In genomic region chr5:81554647-81555046, GRCh38 we compare ENCODE assay signal across 14 cellular contexts.
DNase-seq lines count a peak whose midpoint lies in the region; TF ChIP-seq lines count a peak whose summit lies in the region.
"Had no signal": no experiment of that assay in that cellular context is flagged by ENCODE, and none has a peak within 500 bp of the region (broad histone marks: within the 10 kb centered on the region; RNA-seq: fewer than 3 reads in every experiment).

No MANE protein-coding gene starts in this region.

- TF ChIP-seq CTCF in Loucy (conservative IDR thresholded peaks at IDR 0.05; ENCODE audit: low read length) = no peak

- DNase-seq in NCI-H2029 (lab: John Stamatoyannopoulos, UW) (peak; percentile 4), NCI-H2029 treated with DMSO at 0.1 percent for 48 hours (lab: John Stamatoyannopoulos, UW) (no peak), NCI-H748 treated with DMSO at 0.1 percent for 48 hours (lab: John Stamatoyannopoulos, UW) (peak; percentile 73), T-helper 1 cell (no peak), NCI-H2107 treated with DMSO at 0.1 percent for 48 hours (lab: John Stamatoyannopoulos, UW; ENCODE audit: unreplicated experiment) (no peak)
- no peak for DNase-seq in activated CD4-positive, CD25-positive, alpha-beta regulatory T cell (lab: John Stamatoyannopoulos, UW)
- DNase-seq: ACHN; C1 segment of cervical spinal cord; CD8-positive, alpha-beta memory T cell; DMS79 treated with DMSO at 0.1 percent for 48 hours; KBM-7; T-cell; T1000 had no signal

- peak overlapping the region; percentile 90 for H3K4me2 ChIP-seq in Loucy (ENCODE audit: low read depth, low read length, poor library complexity, severe bottlenecking)

- no peak overlapping the region for H2AFZ ChIP-seq in Loucy (ENCODE audit: low read length)

- H4K20me1 ChIP-seq in Loucy (ENCODE audit: insufficient read depth, low read length, poor library complexity, severe bottlenecking) = no peaks in the 10 kb centered on the region

- no peaks in the 10 kb centered on the region for H3K9me2 ChIP-seq in Loucy (replicated peaks; ENCODE audit: low read depth, low read length)

- H3K36me3 ChIP-seq in Loucy (ENCODE audit: insufficient read depth, low read length) = peaks cover 7% of the 10 kb centered on the region

- peak overlapping the region; percentile 68 for H3K4me3 ChIP-seq in Loucy (ENCODE audit: low read length, poor library complexity, severe bottlenecking)

- H3K9ac ChIP-seq in Loucy (ENCODE audit: low read depth, low read length, poor library complexity, severe bottlenecking) = peak overlapping the region; percentile 65

- H3F3A ChIP-seq in Loucy (ENCODE audit: low read depth) = peaks cover 16% of the 10 kb centered on the region

- H3K9me3 ChIP-seq in Loucy (ENCODE audit: insufficient read depth, low read depth, low read length) = no peaks in the 10 kb centered on the region

- peaks cover 76% of the 10 kb centered on the region for H3K79me2 ChIP-seq in Loucy (ENCODE audit: insufficient read depth, low read length)

- H3K4me1 ChIP-seq in Loucy (ENCODE audit: insufficient read depth, low read length, poor library complexity, severe bottlenecking) = peaks cover 68% of the 10 kb centered on the region

- H3K27me3 ChIP-seq in Loucy (ENCODE audit: insufficient read depth, low read length, poor library complexity, severe bottlenecking) = no peaks in the 10 kb centered on the region

Comparison
In these comparisons a context has a peak if more than half of its experiments do, and no peak if none do; other contexts are left out.
1. DNase-seq: peak in NCI-H2029 (single experiment) and NCI-H748 treated with DMSO at 0.1 percent for 48 hours (single experiment); none in NCI-H2029 treated with DMSO at 0.1 percent for 48 hours (single experiment), T-helper 1 cell (0 of 5), NCI-H2107 treated with DMSO at 0.1 percent for 48 hours (single experiment) and activated CD4-positive, CD25-positive, alpha-beta regulatory T cell (0 of 4).